Comparison of ENCODE assay signal across 20 cellular contexts in the genomic region with DNA sequence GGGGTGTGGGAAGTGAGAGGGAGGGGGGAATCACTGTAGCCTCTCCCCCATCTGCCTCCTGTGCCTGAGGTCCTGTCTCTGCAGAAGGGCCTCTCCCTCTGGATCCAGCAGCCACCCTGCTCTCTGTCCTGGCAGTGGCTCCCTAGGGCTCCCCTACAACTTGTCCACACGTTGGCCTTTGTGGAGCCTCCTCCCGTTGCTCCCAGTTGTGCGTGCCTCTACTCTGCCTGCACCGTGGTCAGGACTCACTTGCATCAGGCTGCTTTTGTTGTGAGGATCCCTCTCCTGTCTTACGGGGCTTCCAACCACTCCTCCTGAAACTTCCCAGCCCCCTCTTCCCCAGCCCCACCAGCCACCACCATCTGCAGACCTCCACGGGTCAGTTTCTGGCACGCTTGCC.
"Had no signal": no experiment of that assay in that cellular context is flagged by ENCODE, and none has a peak within 500 bp of the region (broad histone marks: within the 10 kb centered on the region; RNA-seq: fewer than 3 reads in every experiment).

No MANE protein-coding gene starts in this region.

- H3K36me3 ChIP-seq: esophagus squamous epithelium, gastroesophageal sphincter, pancreas, right lobe of liver, tibial artery, upper lobe of left lung, uterus had no signal

- H3K4me3 ChIP-seq: dorsolateral prefrontal cortex, esophagus squamous epithelium, gastroesophageal sphincter, pancreas, right lobe of liver, tibial artery, upper lobe of left lung, uterus had no signal

- H3K27me3 ChIP-seq: pancreas, right lobe of liver, uterus had no signal

- H3K4me1 ChIP-seq: esophagus squamous epithelium, gastroesophageal sphincter, pancreas, right lobe of liver, tibial artery, upper lobe of left lung, uterus had no signal

- ATAC-seq: effector memory CD8-positive, alpha-beta T cell; gastroesophageal sphincter; naive thymus-derived CD4-positive, alpha-beta T cell; pancreas; right lobe of liver; stimulated activated memory B cell treated with anti-CD40 and anti-IgM and Interleukin-4, amounts not matched to agents 10 μg/mL and 1 μg/mL and 100 μg/mL, for 72 hours had no signal

- H3K27ac ChIP-seq: esophagus squamous epithelium, gastroesophageal sphincter, pancreas, right lobe of liver, tibial artery, upper lobe of left lung, uterus had no signal

- H3K9me3 ChIP-seq: esophagus squamous epithelium, gastroesophageal sphincter, pancreas, right lobe of liver, tibial artery, upper lobe of left lung, uterus had no signal

- DNase-seq: cortex of kidney; dorsolateral prefrontal cortex; effector memory CD8-positive, alpha-beta T cell; esophagus squamous epithelium; foreskin fibroblast; glutamatergic neuron; immature natural killer cell; mammary epithelial cell; nephron progenitor cell; right lobe of liver; stimulated activated CD4-positive, alpha-beta T cell treated with anti-CD3 and anti-CD28 coated beads, Interleukin-15, amount 100 ng/mL, for 24 hours; stimulated activated CD4-positive, alpha-beta T cell treated with anti-CD3 and anti-CD28 coated beads, Interleukin-1b, Interleukin-23, amount 100 ng/mL, for 48 hours; stimulated activated CD4-positive, alpha-beta T cell treated with anti-CD3 and anti-CD28 coated beads, Interleukin-4, amount 100 ng/mL, for 24 hours; tibial artery; upper lobe of left lung; uterus had no signal
